In the genomic region with DNA sequence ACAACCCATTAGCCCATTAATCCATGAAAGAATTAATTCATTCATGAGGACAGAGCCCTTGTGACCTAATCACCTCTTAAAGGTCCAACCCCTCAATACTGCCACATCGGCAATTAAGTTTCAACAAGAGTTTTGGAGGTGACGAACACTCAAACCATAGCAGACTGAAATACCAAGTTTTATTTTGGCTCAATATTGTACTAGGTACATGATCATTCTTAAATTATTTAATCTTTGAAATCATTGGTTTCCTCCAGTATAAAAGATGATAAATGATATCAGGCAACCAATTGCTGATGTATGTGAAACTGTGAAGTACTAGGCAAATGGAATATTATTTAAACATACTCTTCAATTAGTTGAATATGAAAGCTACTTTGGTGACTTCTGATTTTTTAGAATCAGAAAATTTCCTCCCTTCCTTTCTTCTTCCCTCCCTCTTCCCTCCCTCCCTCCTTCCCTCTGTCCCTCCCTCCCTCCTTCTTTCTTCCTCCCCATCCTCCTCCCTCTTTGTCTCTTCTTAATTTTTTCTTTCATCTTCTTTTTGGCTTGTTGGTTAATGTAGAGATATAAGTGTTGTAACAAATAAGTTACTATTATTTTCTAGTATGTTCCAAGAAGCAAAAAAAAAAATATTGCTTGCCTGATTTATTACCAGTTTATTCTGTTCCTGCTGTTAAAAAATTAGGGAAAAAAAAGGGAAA, we compare ENCODE assay signal across 11 cellular contexts.
A peak's percentile ranks its signal among the peaks of the same experiment; 100 is the strongest.
DNase-seq lines count a peak whose midpoint lies in the region; ATAC-seq, FAIRE-seq and TF ChIP-seq lines count a peak whose summit lies in the region.
"Had no signal": no experiment of that assay in that cellular context is flagged by ENCODE, and none has a peak within 500 bp of the region (broad histone marks: within the 10 kb centered on the region; RNA-seq: fewer than 3 reads in every experiment).

No MANE protein-coding gene starts in this region.

- TF ChIP-seq CTCF in left ventricle myocardium inferior (IDR thresholded peaks at IDR 0.05; ENCODE audit: borderline replicate concordance), result no peak
- TF ChIP-seq CTCF in astrocyte (IDR thresholded peaks at IDR 0.05; ENCODE audit: insufficient read depth, low read depth, low read length), result no peak
- no peak for TF ChIP-seq CTCF in type B pancreatic cell (conservative IDR thresholded peaks at IDR 0.05)

- FAIRE-seq in astrocyte (lab: Jason Lieb, UNC), result no peak
- FAIRE-seq: frontal cortex had no signal

- H3K4me1 ChIP-seq in left ventricle myocardium inferior, result peaks cover 35% of the 10 kb centered on the region
- peaks cover 24% of the 10 kb centered on the region for H3K4me1 ChIP-seq in astrocyte (ENCODE audit: insufficient read depth, low read length)
- H3K4me1 ChIP-seq in muscle layer of duodenum (ENCODE audit: control insufficient read depth in 1 of 2, insufficient read depth in 2 of 2, low read length in 2 of 2), result peaks cover 3 to 13% of the 10 kb centered on the region in 2 donors

- peak overlapping the region; percentile 100 for H3K9ac ChIP-seq in astrocyte (ENCODE audit: low read length)

- H3K4me3 ChIP-seq in left ventricle myocardium inferior (peak overlapping the region; percentile 46), astrocyte (ENCODE audit: insufficient read depth, low read depth, low read length) (no peak overlapping the region), muscle layer of duodenum (ENCODE audit: low read depth in 1 of 2, low read length in 2 of 2) (no peak overlapping the region)

- no peaks in the 10 kb centered on the region for H3K79me2 ChIP-seq in astrocyte (ENCODE audit: insufficient read depth, low read length)

- H3K4me2 ChIP-seq in astrocyte (ENCODE audit: low read length), result peak overlapping the region; percentile 95

- H3K4me3 Mint-ChIP-seq in astrocyte (ENCODE audit: unreplicated experiment) (peak overlapping the region; percentile 36), type B pancreatic cell (no peak overlapping the region)

- H3K9me3 ChIP-seq in left ventricle myocardium inferior (replicated peaks) (no peaks in the 10 kb centered on the region), astrocyte (ENCODE audit: insufficient read depth, low read depth, low read length) (no peaks in the 10 kb centered on the region), muscle layer of duodenum (ENCODE audit: control insufficient read depth in 1 of 2, low read length in 2 of 2) (no peaks in the 10 kb centered on the region)

- peak overlapping the region; percentile 88 for H3K27ac ChIP-seq in left ventricle myocardium inferior (replicated peaks)
- H3K27ac ChIP-seq in astrocyte (ENCODE audit: low read depth, low read length), result peak overlapping the region; percentile 100
- peak overlapping the region; percentile 97 for H3K27ac ChIP-seq in muscle layer of duodenum (ENCODE audit: low read length)
- H3K27ac ChIP-seq: WERI-Rb-1 had no signal

- H3K36me3 Mint-ChIP-seq in astrocyte (ENCODE audit: low read depth, unreplicated experiment) (no peaks in the 10 kb centered on the region), type B pancreatic cell (no peaks in the 10 kb centered on the region)
- H3K36me3 Mint-ChIP-seq: CD4-positive, alpha-beta memory T cell had no signal

- H3K4me1 Mint-ChIP-seq in astrocyte (ENCODE audit: low read depth, unreplicated experiment), result peaks cover 38% of the 10 kb centered on the region
- peaks cover 30% of the 10 kb centered on the region for H3K4me1 Mint-ChIP-seq in type B pancreatic cell (ENCODE audit: unreplicated experiment)

- H3K27me3 ChIP-seq in left ventricle myocardium inferior (ENCODE audit: low read depth), result no peaks in the 10 kb centered on the region
- H3K27me3 ChIP-seq in astrocyte (ENCODE audit: insufficient read depth, low read length), result no peaks in the 10 kb centered on the region
- H3K27me3 ChIP-seq in muscle layer of duodenum (ENCODE audit: low read depth, low read length), result no peaks in the 10 kb centered on the region

- H2AFZ ChIP-seq in astrocyte (ENCODE audit: low read depth, low read length), result no peak overlapping the region

- H3K27ac Mint-ChIP-seq in astrocyte (ENCODE audit: unreplicated experiment), result peak overlapping the region; percentile 100
- H3K27ac Mint-ChIP-seq in type B pancreatic cell, result peak overlapping the region; percentile 22

- DNase-seq in left ventricle myocardium inferior (no peak), Right ventricle myocardium inferior (ENCODE audit: missing footprints) (no peak), astrocyte (ENCODE audit: low read depth) (no peak), type B pancreatic cell (ENCODE audit: extremely low spot score, unreplicated experiment) (no peak), AG20443 (ENCODE audit: low spot score) (no peak)
- no peak for DNase-seq in effector CD4-positive, alpha-beta T cell
- DNase-seq: CD4-positive, alpha-beta memory T cell; WERI-Rb-1 had no signal

- H3K9me3 Mint-ChIP-seq in astrocyte (ENCODE audit: unreplicated experiment), result peaks cover 3% of the 10 kb centered on the region
- H3K9me3 Mint-ChIP-seq in type B pancreatic cell, result no peaks in the 10 kb centered on the region
- H3K9me3 Mint-ChIP-seq: CD4-positive, alpha-beta memory T cell had no signal

- no peaks in the 10 kb centered on the region for H3K27me3 Mint-ChIP-seq in astrocyte (ENCODE audit: low read depth, unreplicated experiment)
- H3K27me3 Mint-ChIP-seq in type B pancreatic cell, result no peaks in the 10 kb centered on the region
- H3K27me3 Mint-ChIP-seq: CD4-positive, alpha-beta memory T cell had no signal

- no peak for ATAC-seq in Right ventricle myocardium inferior
- no peak for ATAC-seq in esophagus mucosa

- no peaks in the 10 kb centered on the region for H4K20me1 ChIP-seq in astrocyte (ENCODE audit: insufficient read depth, low read length)

- H3K36me3 ChIP-seq in left ventricle myocardium inferior (no peaks in the 10 kb centered on the region), astrocyte (ENCODE audit: insufficient read depth, low read length) (no peaks in the 10 kb centered on the region), muscle layer of duodenum (ENCODE audit: control insufficient read depth in 1 of 2, insufficient read depth in 2 of 2, low read length in 2 of 2) (peaks cover 0 to 21% of the 10 kb centered on the region in 2 donors)
- H3K36me3 ChIP-seq: WERI-Rb-1 had no signal

- intact Hi-C loops in left ventricle myocardium inferior (cut with micrococcal nuclease) (no loop called here), Right ventricle myocardium inferior (cut with DNase I) (loop anchor here (5.0 to 10.0 kb wide), 3 partner anchors 40 to 230 kb away; no protein-coding TSS in a partner anchor)
